ENCODE assay signal across 34 cellular contexts in genomic region chr1:80847904-80848303, GRCh38.
"Had no signal": no experiment of that assay in that cellular context is flagged by ENCODE, and none has a peak within 500 bp of the region (broad histone marks: within the 10 kb centered on the region; RNA-seq: fewer than 3 reads in every experiment).

No MANE protein-coding gene starts in this region.

- H3K36me3 ChIP-seq: adrenal gland, ascending aorta, breast epithelium, cardiac muscle cell, colonic mucosa, esophagus squamous epithelium, gastroesophageal sphincter had no signal

- H3K36me3 Mint-ChIP-seq: activated CD4-positive, alpha-beta memory T cell treated with anti-CD3 and anti-CD28 coated beads for 36 hours; activated CD8-positive, alpha-beta memory T cell treated with anti-CD3 and anti-CD28 coated beads, Interleukin-2, amount 10 ng/mL, durations not matched to agents 7 days and 5 days; activated naive CD4-positive, alpha-beta T cell treated with anti-CD3 and anti-CD28 coated beads, Interleukin-2, amount 50 U/mL, for 24 hours; activated naive CD8-positive, alpha-beta T cell treated with anti-CD3 and anti-CD28 coated beads for 36 hours; brain had no signal

- H3K27me3 Mint-ChIP-seq: activated CD4-positive, alpha-beta memory T cell treated with anti-CD3 and anti-CD28 coated beads for 36 hours; activated CD4-positive, alpha-beta T cell treated with anti-CD3 and anti-CD28 coated beads for 36 hours; activated CD4-positive, alpha-beta T cell treated with anti-CD3 and anti-CD28 coated beads, Interleukin-2, amount 10 ng/mL, durations not matched to agents 24 days and 14 days; activated CD8-positive, alpha-beta memory T cell treated with anti-CD3 and anti-CD28 coated beads, Interleukin-2, amount 10 ng/mL, durations not matched to agents 7 days and 5 days; activated naive CD4-positive, alpha-beta T cell treated with anti-CD3 and anti-CD28 coated beads, Interleukin-2, amount 50 U/mL, for 24 hours; activated naive CD8-positive, alpha-beta T cell treated with anti-CD3 and anti-CD28 coated beads for 36 hours; activated naive CD8-positive, alpha-beta T cell treated with anti-CD3 and anti-CD28 coated beads, Interleukin-2, amount 50 U/mL, for 24 hours; brain had no signal

- H3K4me3 Mint-ChIP-seq: activated CD4-positive, alpha-beta memory T cell treated with anti-CD3 and anti-CD28 coated beads for 36 hours; activated CD4-positive, alpha-beta T cell treated with anti-CD3 and anti-CD28 coated beads for 36 hours; activated CD4-positive, alpha-beta T cell treated with anti-CD3 and anti-CD28 coated beads, Interleukin-2, amount 10 ng/mL, durations not matched to agents 24 days and 14 days; activated CD8-positive, alpha-beta memory T cell treated with anti-CD3 and anti-CD28 coated beads, Interleukin-2, amount 10 ng/mL, durations not matched to agents 7 days and 5 days; activated CD8-positive, alpha-beta T cell treated with anti-CD3 and anti-CD28 coated beads, Interleukin-2, amount 10 ng/mL, durations not matched to agents 7 days and 5 days; activated naive CD4-positive, alpha-beta T cell treated with anti-CD3 and anti-CD28 coated beads for 36 hours; activated naive CD4-positive, alpha-beta T cell treated with anti-CD3 and anti-CD28 coated beads, Interleukin-2, amount 50 U/mL, for 24 hours; activated naive CD8-positive, alpha-beta T cell treated with anti-CD3 and anti-CD28 coated beads for 36 hours; activated naive CD8-positive, alpha-beta T cell treated with anti-CD3 and anti-CD28 coated beads, Interleukin-2, amount 50 U/mL, for 24 hours; activated T-helper 1 cell treated with anti-CD3 and anti-CD28 coated beads, Interleukin-12 subunit alpha, Interleukin-12 subunit beta, Interleukin-2, Interleukin-4 antibody, amounts not matched to agents 30 ng/mL and 10 ng/mL and 1 ng/mL, durations not matched to agents 14 hours and 24 hours and 36 hours; brain had no signal

- H3K4me1 ChIP-seq: adrenal gland, ascending aorta, breast epithelium, colonic mucosa, esophagus squamous epithelium, gastroesophageal sphincter had no signal

- H3K4me3 ChIP-seq: adrenal gland, ascending aorta, breast epithelium, cardiac muscle cell, colonic mucosa, esophagus squamous epithelium, gastroesophageal sphincter had no signal

- H3K27ac Mint-ChIP-seq: activated CD4-positive, alpha-beta memory T cell treated with anti-CD3 and anti-CD28 coated beads for 36 hours; activated CD4-positive, alpha-beta T cell treated with anti-CD3 and anti-CD28 coated beads for 36 hours; activated CD4-positive, alpha-beta T cell treated with anti-CD3 and anti-CD28 coated beads, Interleukin-2, amount 10 ng/mL, durations not matched to agents 24 days and 14 days; activated CD8-positive, alpha-beta memory T cell treated with anti-CD3 and anti-CD28 coated beads, Interleukin-2, amount 10 ng/mL, durations not matched to agents 7 days and 5 days; activated CD8-positive, alpha-beta T cell treated with anti-CD3 and anti-CD28 coated beads, Interleukin-2, amount 10 ng/mL, durations not matched to agents 7 days and 5 days; activated naive CD4-positive, alpha-beta T cell treated with anti-CD3 and anti-CD28 coated beads for 36 hours; activated naive CD4-positive, alpha-beta T cell treated with anti-CD3 and anti-CD28 coated beads, Interleukin-2, amount 50 U/mL, for 24 hours; activated naive CD8-positive, alpha-beta T cell treated with anti-CD3 and anti-CD28 coated beads for 36 hours; activated naive CD8-positive, alpha-beta T cell treated with anti-CD3 and anti-CD28 coated beads, Interleukin-2, amount 50 U/mL, for 24 hours; activated T-helper 1 cell treated with anti-CD3 and anti-CD28 coated beads, Interleukin-12 subunit alpha, Interleukin-12 subunit beta, Interleukin-2, Interleukin-4 antibody, amounts not matched to agents 30 ng/mL and 10 ng/mL and 1 ng/mL, durations not matched to agents 14 hours and 24 hours and 36 hours; activated T-helper 2 cell treated with anti-CD3 and anti-CD28 coated beads, Interferon-gamma antibody, Interleukin-2, Interleukin-4, amounts not matched to agents 10 μg/mL and 5 μg/mL and 100 μg/mL, durations not matched to agents 14 hours and 24 hours and 36 hours; brain had no signal

- H3K27ac ChIP-seq: adrenal gland, ascending aorta, breast epithelium, cardiac muscle cell, colonic mucosa, epithelial cell of prostate, esophagus squamous epithelium, gastroesophageal sphincter had no signal

- H3K9me3 ChIP-seq: adrenal gland, ascending aorta, breast epithelium, colonic mucosa, esophagus squamous epithelium, gastroesophageal sphincter had no signal

- FAIRE-seq: endometrium, endothelial cell of umbilical vein had no signal

- H3K9me3 Mint-ChIP-seq: activated CD4-positive, alpha-beta T cell treated with anti-CD3 and anti-CD28 coated beads, Interleukin-2, amount 10 ng/mL, durations not matched to agents 24 days and 14 days; activated naive CD4-positive, alpha-beta T cell treated with anti-CD3 and anti-CD28 coated beads, Interleukin-2, amount 50 U/mL, for 24 hours had no signal

- H3K27me3 ChIP-seq: adrenal gland, ascending aorta, breast epithelium, cardiac muscle cell, colonic mucosa, esophagus squamous epithelium, gastroesophageal sphincter had no signal

- H3K4me1 Mint-ChIP-seq: activated CD4-positive, alpha-beta T cell treated with anti-CD3 and anti-CD28 coated beads for 36 hours; activated CD4-positive, alpha-beta T cell treated with anti-CD3 and anti-CD28 coated beads, Interleukin-2, amount 10 ng/mL, durations not matched to agents 24 days and 14 days; activated CD8-positive, alpha-beta memory T cell treated with anti-CD3 and anti-CD28 coated beads, Interleukin-2, amount 10 ng/mL, durations not matched to agents 7 days and 5 days; activated naive CD4-positive, alpha-beta T cell treated with anti-CD3 and anti-CD28 coated beads, Interleukin-2, amount 50 U/mL, for 24 hours; activated naive CD8-positive, alpha-beta T cell treated with anti-CD3 and anti-CD28 coated beads for 36 hours; activated naive CD8-positive, alpha-beta T cell treated with anti-CD3 and anti-CD28 coated beads, Interleukin-2, amount 50 U/mL, for 24 hours; brain had no signal

- ATAC-seq: activated CD4-positive, alpha-beta T cell treated with anti-CD3 and anti-CD28 coated beads for 36 hours; activated CD8-positive, alpha-beta memory T cell treated with anti-CD3 and anti-CD28 coated beads, Interleukin-2, amount 10 ng/mL, durations not matched to agents 7 days and 5 days; activated CD8-positive, alpha-beta T cell treated with anti-CD3 and anti-CD28 coated beads, Interleukin-2, amount 10 ng/mL, durations not matched to agents 7 days and 5 days; activated naive CD8-positive, alpha-beta T cell treated with anti-CD3 and anti-CD28 coated beads, Interleukin-2, amount 50 U/mL, for 24 hours; gastroesophageal sphincter had no signal

- DNase-seq: activated CD4-positive, alpha-beta memory T cell treated with anti-CD3 and anti-CD28 coated beads for 36 hours; activated CD4-positive, alpha-beta T cell treated with anti-CD3 and anti-CD28 coated beads for 36 hours; activated CD4-positive, alpha-beta T cell treated with anti-CD3 and anti-CD28 coated beads, Interleukin-2, amount 10 ng/mL, durations not matched to agents 24 days and 14 days; activated CD4-positive, CD25-positive, alpha-beta regulatory T cell; activated CD4-positive, CD25-positive, alpha-beta regulatory T cell treated with anti-CD3 and anti-CD28 coated beads, Interleukin-2, amount 50 U/mL, for 72 hours; activated CD8-positive, alpha-beta memory T cell treated with anti-CD3 and anti-CD28 coated beads, Interleukin-2, amount 10 ng/mL, durations not matched to agents 7 days and 5 days; activated CD8-positive, alpha-beta memory T cell treated with anti-CD3 and anti-CD28 coated beads, Interleukin-2, amount 50 U/mL, for 4 hours; activated CD8-positive, alpha-beta T cell treated with anti-CD3 and anti-CD28 coated beads, Interleukin-2, amount 10 ng/mL, durations not matched to agents 7 days and 5 days; activated effector memory CD4-positive, alpha-beta T cell treated with anti-CD3 and anti-CD28 coated beads, Interleukin-2, amount 50 U/mL, for 16 hours; activated naive CD4-positive, alpha-beta T cell treated with anti-CD3 and anti-CD28 coated beads for 36 hours; activated naive CD8-positive, alpha-beta T cell treated with anti-CD3 and anti-CD28 coated beads for 36 hours; activated naive CD8-positive, alpha-beta T cell treated with anti-CD3 and anti-CD28 coated beads, Interleukin-2, amount 50 U/mL, for 24 hours; activated T-cell treated with anti-CD3 and anti-CD28 coated beads, Interleukin-2, amount 50 U/mL, for 1 hour; activated T-cell treated with anti-CD3 and anti-CD28 coated beads, Interleukin-2, amount 50 U/mL, for 48 hours; adrenal gland; amygdala; central memory CD4-positive, alpha-beta T cell; cerebellar nuclear complex; colonic mucosa; effector CD8-positive, alpha-beta T cell; esophagus squamous epithelium; foreskin melanocyte; T-helper 2 cell had no signal
